Comparison of ENCODE assay signal across 13 cellular contexts in genomic region chr1:234990874-234991801, GRCh38.
DNase-seq lines count a peak whose midpoint lies in the region; ATAC-seq and TF ChIP-seq lines count a peak whose summit lies in the region.
"Had no signal": no experiment of that assay in that cellular context is flagged by ENCODE, and none has a peak within 500 bp of the region (broad histone marks: within the 10 kb centered on the region; RNA-seq: fewer than 3 reads in every experiment).

No MANE protein-coding gene starts in this region.

- H3K27ac ChIP-seq in CD8-positive, alpha-beta memory T cell (ENCODE audit: low read depth, low read length), result no peak overlapping the region
- H3K27ac ChIP-seq: C4-2B, parathyroid adenoma had no signal

- DNase-seq in CD8-positive, alpha-beta memory T cell, result no peak
- DNase-seq in activated naive CD8-positive, alpha-beta T cell treated with anti-CD3 and anti-CD28 coated beads, Interleukin-2, amount 10 ng/mL, durations not matched to agents 7 days and 5 days, result no peak
- DNase-seq in osteocyte (ENCODE audit: extremely low spot score, unreplicated experiment) (no peak), NCI-H748 (lab: John Stamatoyannopoulos, UW; ENCODE audit: unreplicated experiment) (no peak), iPS-NIHi11 (ENCODE audit: low spot score) (no peak)
- no peak for DNase-seq in stimulated activated naive CD4-positive, alpha-beta T cell (lab: John Stamatoyannopoulos, UW)
- DNase-seq: amniotic stem cell; NCI-H1105; NCI-H2227 treated with DMSO at 0.1 percent for 48 hours; stimulated activated CD4-positive, alpha-beta T cell treated with anti-CD3 and anti-CD28 coated beads, Interleukin-12 subunit alpha, Interleukin-12 subunit beta, amount 100 ng/mL, for 4 hours had no signal

- H3K36me3 ChIP-seq in CD8-positive, alpha-beta memory T cell (ENCODE audit: insufficient read depth, low read length), result no peaks in the 10 kb centered on the region

- no peaks in the 10 kb centered on the region for H3K36me3 Mint-ChIP-seq in CD8-positive, alpha-beta memory T cell
- peaks cover 4% of the 10 kb centered on the region for H3K36me3 Mint-ChIP-seq in activated naive CD8-positive, alpha-beta T cell treated with anti-CD3 and anti-CD28 coated beads, Interleukin-2, amount 10 ng/mL, durations not matched to agents 7 days and 5 days
- H3K36me3 Mint-ChIP-seq in osteocyte (ENCODE audit: unreplicated experiment), result no peaks in the 10 kb centered on the region

- H3K4me1 ChIP-seq in CD8-positive, alpha-beta memory T cell (ENCODE audit: insufficient read depth, low read length), result peaks cover 10% of the 10 kb centered on the region

- H3K9me3 ChIP-seq in CD8-positive, alpha-beta memory T cell (ENCODE audit: low read length), result no peaks in the 10 kb centered on the region

- no peaks in the 10 kb centered on the region for H3K27me3 Mint-ChIP-seq in CD8-positive, alpha-beta memory T cell
- H3K27me3 Mint-ChIP-seq in activated naive CD8-positive, alpha-beta T cell treated with anti-CD3 and anti-CD28 coated beads, Interleukin-2, amount 10 ng/mL, durations not matched to agents 7 days and 5 days, result no peaks in the 10 kb centered on the region
- no peaks in the 10 kb centered on the region for H3K27me3 Mint-ChIP-seq in osteocyte (ENCODE audit: unreplicated experiment)

- H3K4me3 ChIP-seq in CD8-positive, alpha-beta memory T cell (ENCODE audit: low read length), result no peak overlapping the region

- peak overlapping the region in 5 of 8 donors; percentile 1 to 74 (median 25) for H3K27ac Mint-ChIP-seq in CD8-positive, alpha-beta memory T cell
- peak overlapping the region; percentile 49 for H3K27ac Mint-ChIP-seq in activated naive CD8-positive, alpha-beta T cell treated with anti-CD3 and anti-CD28 coated beads, Interleukin-2, amount 10 ng/mL, durations not matched to agents 7 days and 5 days
- H3K27ac Mint-ChIP-seq in osteocyte (ENCODE audit: unreplicated experiment), result peak overlapping the region; percentile 62

- H3K4me3 Mint-ChIP-seq in CD8-positive, alpha-beta memory T cell, result no peak overlapping the region
- no peak overlapping the region for H3K4me3 Mint-ChIP-seq in activated naive CD8-positive, alpha-beta T cell treated with anti-CD3 and anti-CD28 coated beads, Interleukin-2, amount 10 ng/mL, durations not matched to agents 7 days and 5 days
- H3K4me3 Mint-ChIP-seq in osteocyte (ENCODE audit: unreplicated experiment), result no peak overlapping the region

- TF ChIP-seq CTCF in osteocyte (IDR thresholded peaks at IDR 0.05), result no peak

- peak; percentile 37 for ATAC-seq in GM21447 (IDR thresholded peaks at IDR 0.05; ENCODE audit: unreplicated experiment)
- no peak for ATAC-seq in activated naive CD8-positive, alpha-beta T cell treated with anti-CD3 and anti-CD28 coated beads, Interleukin-2, amount 10 ng/mL, durations not matched to agents 7 days and 5 days (ENCODE audit: low read depth)

- POLR2A ChIA-PET in CD8-positive, alpha-beta memory T cell (lab: Charles Lee), result no interaction called here
- POLR2A ChIA-PET in activated naive CD8-positive, alpha-beta T cell treated with anti-CD3 and anti-CD28 coated beads, Interleukin-2, amount 10 ng/mL, durations not matched to agents 7 days and 5 days (lab: Charles Lee), result interaction anchor here (1.0 kb wide), 1 partner anchor 11 kb away, joined by 3 read pairs; no protein-coding TSS in a partner anchor

- H3K27me3 ChIP-seq in CD8-positive, alpha-beta memory T cell (ENCODE audit: insufficient read depth, low read length, poor library complexity, severe bottlenecking), result no peaks in the 10 kb centered on the region

- H3K9me3 Mint-ChIP-seq in CD8-positive, alpha-beta memory T cell, result no peaks in the 10 kb centered on the region
- peaks cover 1% of the 10 kb centered on the region for H3K9me3 Mint-ChIP-seq in activated naive CD8-positive, alpha-beta T cell treated with anti-CD3 and anti-CD28 coated beads, Interleukin-2, amount 10 ng/mL, durations not matched to agents 7 days and 5 days
- no peaks in the 10 kb centered on the region for H3K9me3 Mint-ChIP-seq in osteocyte (ENCODE audit: unreplicated experiment)

- CTCF ChIA-PET in CD8-positive, alpha-beta memory T cell (lab: Charles Lee), result no interaction called here

- peaks cover 14 to 38% (median 26%) of the 10 kb centered on the region in 3 donors for H3K4me1 Mint-ChIP-seq in CD8-positive, alpha-beta memory T cell
- H3K4me1 Mint-ChIP-seq in activated naive CD8-positive, alpha-beta T cell treated with anti-CD3 and anti-CD28 coated beads, Interleukin-2, amount 10 ng/mL, durations not matched to agents 7 days and 5 days, result peaks cover 32% of the 10 kb centered on the region
- peaks cover 44% of the 10 kb centered on the region for H3K4me1 Mint-ChIP-seq in osteocyte (ENCODE audit: unreplicated experiment)
